7 cellular contexts compared by ENCODE assay signal in the genomic region with DNA sequence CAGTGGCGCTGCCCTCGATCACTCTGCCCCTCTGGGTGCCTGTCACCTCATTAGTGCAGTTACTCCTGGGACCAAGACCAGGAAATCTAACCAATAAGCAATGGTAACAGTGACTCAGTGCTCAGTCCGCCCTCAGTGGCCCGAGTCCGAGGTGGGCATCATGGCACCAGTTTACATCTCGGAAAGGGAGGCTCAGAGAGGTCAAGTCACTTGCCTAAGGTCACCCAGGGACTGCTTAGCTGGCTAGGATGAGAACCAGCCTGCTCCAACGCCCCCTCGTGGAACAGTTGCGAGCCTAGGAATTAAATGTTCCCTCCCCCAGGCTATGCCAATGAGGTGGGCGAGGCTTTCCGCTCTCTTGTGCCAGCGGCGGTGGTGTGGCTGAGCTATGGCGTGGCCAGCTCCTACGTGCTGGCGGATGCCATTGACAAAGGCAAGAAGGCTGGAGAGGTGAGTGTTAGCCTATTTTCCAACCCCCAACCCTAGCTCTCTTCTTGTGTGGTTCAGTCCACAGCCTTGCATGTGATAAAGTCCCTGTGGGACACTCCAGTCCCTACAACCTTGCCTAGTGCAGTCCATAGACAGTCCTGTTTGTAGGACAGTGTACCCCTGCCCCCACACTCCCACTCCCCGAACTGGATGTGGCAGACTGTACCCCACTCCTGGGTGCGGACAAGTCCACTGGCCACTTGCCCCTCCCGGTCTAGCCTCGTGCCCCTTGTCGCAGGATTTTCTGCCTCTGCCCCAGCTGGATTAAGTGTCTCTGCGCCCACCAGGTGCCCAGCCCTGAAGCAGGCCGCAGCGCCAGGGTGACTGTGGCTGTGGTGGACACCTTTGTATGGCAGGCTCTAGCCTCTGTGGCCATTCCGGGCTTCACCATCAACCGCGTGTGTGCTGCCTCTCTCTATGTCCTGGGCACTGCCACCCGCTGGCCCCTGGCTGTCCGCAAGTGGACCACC. TPM values are rescaled to one million over a fixed set of nuclear protein-coding genes. Genes with fewer than 3 reads are reported as not detected.
DNase-seq lines count a peak whose midpoint lies in the region; ATAC-seq, FAIRE-seq and TF ChIP-seq lines count a peak whose summit lies in the region.

No MANE protein-coding gene starts in this region.

- DNase-seq in GM19238 (ENCODE audit: insufficient read length, low spot score) (peak; percentile 53), NCI-H226 (peak; percentile 49), caudate nucleus (lab: John Stamatoyannopoulos, UW) (peak in 53 of 61 donors; percentile 12 to 83 (median 46)), kidney (peak; percentile 92)
- DNase-seq in activated CD4-positive, CD25-positive, alpha-beta regulatory T cell treated with anti-CD3 and anti-CD28 coated beads, Interleukin-2, amount 50 U/mL, for 16 hours (ENCODE audit: low read depth, low spot score): peak; percentile 78
- DNase-seq in stimulated activated CD4-positive, alpha-beta T cell treated with anti-CD3 and anti-CD28 coated beads, Interleukin-15, amount 100 ng/mL, for 24 hours: peak; percentile 95

- peak; percentile 78 for TF ChIP-seq CTCF in kidney (IDR thresholded peaks at IDR 0.05; ENCODE audit: borderline replicate concordance, extremely low read depth, insufficient read depth)

- H3K4me3 ChIP-seq in kidney (ENCODE audit: low read length in 2 of 2): peak overlapping the region; percentile 70 to 73

- no peak for FAIRE-seq in kidney (lab: Jason Lieb, UNC)

- no peaks in the 10 kb centered on the region for H3K36me3 ChIP-seq in kidney (ENCODE audit: control insufficient read depth in 1 of 2, insufficient read depth in 2 of 2, low read length in 2 of 2)

- no peaks in the 10 kb centered on the region for H3K9me3 ChIP-seq in kidney (ENCODE audit: control insufficient read depth in 1 of 2, low read length in 2 of 2)

- H3K27ac ChIP-seq in caudate nucleus (ENCODE audit: low read depth, low read length) (no peak overlapping the region), kidney (ENCODE audit: low read depth in 2 of 2, low read length in 2 of 2) (peak overlapping the region; percentile 65 to 66)

- peak overlapping the region; percentile 49 to 62 for H3K9ac ChIP-seq in kidney (ENCODE audit: low read length in 2 of 2)

- intact Hi-C loops in kidney (cut with DNase I): no loop called here

- peaks cover 11 to 26% of the 10 kb centered on the region in 2 donors for H3K4me1 ChIP-seq in kidney (ENCODE audit: control insufficient read depth in 1 of 2, insufficient read depth in 1 of 2, low read depth in 1 of 2, low read length in 2 of 2)

- no peak for ATAC-seq in HG02840 (IDR thresholded peaks at IDR 0.05; ENCODE audit: low FRiP score, unreplicated experiment)

RNA-seq across cellular contexts. Expression of gene MTFP1, which starts 1.1 kb away (rescaled TPM):
- total RNA-seq in kidney: 8.1 TPM
- polyA plus RNA-seq in kidney (ENCODE audit: insufficient read depth, low read depth, low replicate concordance): 82.6 TPM

RNA-seq across cellular contexts. Expression of gene SEC14L2, which starts 29.9 kb away (rescaled TPM):
- 13.5 TPM for total RNA-seq in kidney
- polyA plus RNA-seq in kidney (ENCODE audit: insufficient read depth, low read depth, low replicate concordance): 17.3 TPM

RNA-seq across cellular contexts. Expression of gene RNF215, which starts 39.5 kb away (rescaled TPM):
- total RNA-seq in kidney: 19.7 TPM
- 15.9 TPM for polyA plus RNA-seq in kidney (ENCODE audit: insufficient read depth, low read depth, low replicate concordance)

RNA-seq across cellular contexts. Expression of gene SEC14L3, which starts 45.1 kb away (rescaled TPM):
- total RNA-seq in kidney: not detected
- polyA plus RNA-seq in kidney (ENCODE audit: insufficient read depth, low read depth, low replicate concordance): not detected
